Comparison of ENCODE assay signal across 8 cellular contexts in genomic region chr5:151078490-151079262, GRCh38. TPM values are rescaled to one million over a fixed set of nuclear protein-coding genes. Genes with fewer than 3 reads are reported as not detected.
DNase-seq lines count a peak whose midpoint lies in the region; ATAC-seq and TF ChIP-seq lines count a peak whose summit lies in the region.

No MANE protein-coding gene starts in this region.

- peak; percentile 82 for DNase-seq in activated CD4-positive, alpha-beta memory T cell treated with anti-CD3 and anti-CD28 coated beads, Interleukin-2, amount 10 ng/mL, durations not matched to agents 7 days and 5 days
- DNase-seq in right atrium auricular region (ENCODE audit: low spot score) (no peak), NCI-H1417 (lab: John Stamatoyannopoulos, UW) (no peak), T1000 (lab: John Stamatoyannopoulos, UW) (no peak), HuH-7 (ENCODE audit: low spot score) (no peak)
- DNase-seq in stimulated activated CD8-positive, alpha-beta memory T cell treated with anti-CD3 and anti-CD28 coated beads, Interleukin-2, amount 100 ng/mL, for 48 hours (ENCODE audit: low read depth in 2 of 2): peak; percentile 58 to 68

- H3K9me3 ChIP-seq in right atrium auricular region: no peaks in the 10 kb centered on the region

- TF ChIP-seq CTCF in right atrium auricular region (IDR thresholded peaks at IDR 0.05): no peak

- peak; percentile 50 for ATAC-seq in HG03139 (IDR thresholded peaks at IDR 0.05; ENCODE audit: unreplicated experiment)

- POLR2A ChIA-PET in activated CD4-positive, alpha-beta memory T cell treated with anti-CD3 and anti-CD28 coated beads, Interleukin-2, amount 10 ng/mL, durations not matched to agents 7 days and 5 days (lab: Charles Lee): interaction anchor here (0.8 to 15.7 kb wide), 16 partner anchors 9 to 320 kb away, joined by 3 to 244 read pairs (median 5); partner anchors contain the start of genes CCDC69 and DCTN4

- no peak overlapping the region for H3K4me3 ChIP-seq in right atrium auricular region

- no peaks in the 10 kb centered on the region for H3K9me3 Mint-ChIP-seq in activated CD4-positive, alpha-beta memory T cell treated with anti-CD3 and anti-CD28 coated beads, Interleukin-2, amount 10 ng/mL, durations not matched to agents 7 days and 5 days

- peak overlapping the region; percentile 12 to 22 for H3K27ac ChIP-seq in right atrium auricular region

- no peaks in the 10 kb centered on the region for H3K27me3 ChIP-seq in right atrium auricular region

- TF ChIP-seq POLR2A in GM19193 (IDR thresholded peaks at IDR 0.05; ENCODE audit: extremely low read depth, insufficient read depth, insufficient read length): peak; percentile 56

- peaks cover 72% of the 10 kb centered on the region for H3K4me1 Mint-ChIP-seq in activated CD4-positive, alpha-beta memory T cell treated with anti-CD3 and anti-CD28 coated beads, Interleukin-2, amount 10 ng/mL, durations not matched to agents 7 days and 5 days

- peak overlapping the region; percentile 86 for H3K27ac Mint-ChIP-seq in activated CD4-positive, alpha-beta memory T cell treated with anti-CD3 and anti-CD28 coated beads, Interleukin-2, amount 10 ng/mL, durations not matched to agents 7 days and 5 days

- peak overlapping the region; percentile 88 for H3K4me3 Mint-ChIP-seq in activated CD4-positive, alpha-beta memory T cell treated with anti-CD3 and anti-CD28 coated beads, Interleukin-2, amount 10 ng/mL, durations not matched to agents 7 days and 5 days

- peaks cover 5% of the 10 kb centered on the region for H3K36me3 ChIP-seq in right atrium auricular region

- no peaks in the 10 kb centered on the region for H3K27me3 Mint-ChIP-seq in activated CD4-positive, alpha-beta memory T cell treated with anti-CD3 and anti-CD28 coated beads, Interleukin-2, amount 10 ng/mL, durations not matched to agents 7 days and 5 days

- peaks cover 0 to 52% of the 10 kb centered on the region in 2 donors for H3K4me1 ChIP-seq in right atrium auricular region

- H3K36me3 Mint-ChIP-seq in activated CD4-positive, alpha-beta memory T cell treated with anti-CD3 and anti-CD28 coated beads, Interleukin-2, amount 10 ng/mL, durations not matched to agents 7 days and 5 days (ENCODE audit: low read depth): peaks cover 60% of the 10 kb centered on the region

- CTCF ChIA-PET in activated CD4-positive, alpha-beta memory T cell treated with anti-CD3 and anti-CD28 coated beads, Interleukin-2, amount 10 ng/mL, durations not matched to agents 7 days and 5 days (lab: Charles Lee): interaction anchor here (0.7 to 2.3 kb wide), 5 partner anchors 8 to 379 kb away, joined by 3 to 11 read pairs (median 3); no protein-coding TSS in a partner anchor

RNA-seq across cellular contexts. Expression of gene TNIP1, which starts 2.2 kb away (rescaled TPM):
- total RNA-seq in activated CD4-positive, alpha-beta memory T cell treated with anti-CD3 and anti-CD28 coated beads, Interleukin-2, amount 10 ng/mL, durations not matched to agents 7 days and 5 days: 100 to 1,000 TPM; 188 to 201 TPM
- 10 to 100 TPM; 68.9 to 92.6 TPM for total RNA-seq in right atrium auricular region

RNA-seq across cellular contexts. Expression of gene GPX3, which starts 58.3 kb away (rescaled TPM):
- total RNA-seq in activated CD4-positive, alpha-beta memory T cell treated with anti-CD3 and anti-CD28 coated beads, Interleukin-2, amount 10 ng/mL, durations not matched to agents 7 days and 5 days: not detected
- total RNA-seq in right atrium auricular region: 1,000 to 10,000 TPM; 2,222 to 2,480 TPM

Comparison
In these comparisons a context has a peak if more than half of its experiments do, and no peak if none do; other contexts are left out.
1. DNase-seq: peak in activated CD4-positive, alpha-beta memory T cell treated with anti-CD3 and anti-CD28 coated beads, Interleukin-2, amount 10 ng/mL, durations not matched to agents 7 days and 5 days (single experiment) and stimulated activated CD8-positive, alpha-beta memory T cell treated with anti-CD3 and anti-CD28 coated beads, Interleukin-2, amount 100 ng/mL, for 48 hours (2 of 2); none in right atrium auricular region (single experiment), NCI-H1417 (0 of 3), T1000 (single experiment) and HuH-7 (single experiment).
2. RNA of gene GPX3, which starts 58.3 kb away (total RNA-seq): 2,222 to 2,480 TPM in right atrium auricular region; not detected in activated CD4-positive, alpha-beta memory T cell treated with anti-CD3 and anti-CD28 coated beads, Interleukin-2, amount 10 ng/mL, durations not matched to agents 7 days and 5 days; every median in the first group is over 1,000 times any median in the second.